In genomic region chr15:70018646-70019600, GRCh38 we compare ENCODE assay signal across 25 cellular contexts.
DNase-seq lines count a peak whose midpoint lies in the region; ATAC-seq and TF ChIP-seq lines count a peak whose summit lies in the region.
"Had no signal": no experiment of that assay in that cellular context is flagged by ENCODE, and none has a peak within 500 bp of the region (broad histone marks: within the 10 kb centered on the region; RNA-seq: fewer than 3 reads in every experiment).

No MANE protein-coding gene starts in this region.

- H3K4me3 ChIP-seq in GM06990 (replicated peaks; ENCODE audit: low read depth, low read length) (no peak overlapping the region), Peyer's patch (no peak overlapping the region), SJCRH30 (no peak overlapping the region)
- H3K4me3 ChIP-seq: coronary artery, K562, skin epidermis, uterus had no signal

- no peaks in the 10 kb centered on the region for H3K36me3 ChIP-seq in GM06990 (ENCODE audit: control insufficient read depth, insufficient read depth, low read length)
- no peaks in the 10 kb centered on the region for H3K36me3 ChIP-seq in Peyer's patch
- no peaks in the 10 kb centered on the region for H3K36me3 ChIP-seq in SJCRH30
- H3K36me3 ChIP-seq: uterus had no signal

- H3K27me3 ChIP-seq in GM06990 (replicated peaks; ENCODE audit: control insufficient read depth, insufficient read depth, low read length) (no peaks in the 10 kb centered on the region), Peyer's patch (no peaks in the 10 kb centered on the region), SJCRH30 (peaks cover 9% of the 10 kb centered on the region; the same call in 1 of the 2 replicates)
- H3K27me3 ChIP-seq: uterus had no signal

- no peak for TF ChIP-seq CTCF in GM06990 (IDR thresholded peaks at IDR 0.05; ENCODE audit: insufficient read depth, low read length, poor library complexity, severe bottlenecking)
- TF ChIP-seq CTCF in Peyer's patch (IDR thresholded peaks at IDR 0.05) = no peak
- no peak for TF ChIP-seq CTCF in nephron progenitor cell (IDR thresholded peaks at IDR 0.05)

- peak overlapping the region in 1 of 4 donors; percentile 65 for H3K27ac ChIP-seq in Peyer's patch
- H3K27ac ChIP-seq in SJCRH30 = no peak overlapping the region
- H3K27ac ChIP-seq: coronary artery, epithelial cell of prostate, parathyroid adenoma, skin epidermis, uterus had no signal

- H3K27ac Mint-ChIP-seq in nephron progenitor cell = peak overlapping the region; percentile 64
- H3K27ac Mint-ChIP-seq: activated CD4-positive, alpha-beta T cell treated with anti-CD3 and anti-CD28 coated beads, Interleukin-2, amount 10 ng/mL, durations not matched to agents 7 days and 5 days had no signal

- TF ChIP-seq POLR2A in GM18951 (IDR thresholded peaks at IDR 0.05; ENCODE audit: extremely low read depth, insufficient read depth, insufficient read length) (peak; percentile 25), Peyer's patch (IDR thresholded peaks at IDR 0.05) (no peak)

- no peaks in the 10 kb centered on the region for H3K9me3 ChIP-seq in Peyer's patch
- no peaks in the 10 kb centered on the region for H3K9me3 ChIP-seq in SJCRH30 (replicated peaks)
- H3K9me3 ChIP-seq: uterus had no signal

- peaks cover 53% of the 10 kb centered on the region for H3K4me1 Mint-ChIP-seq in nephron progenitor cell

- H3K36me3 Mint-ChIP-seq in nephron progenitor cell (ENCODE audit: low read depth) = no peaks in the 10 kb centered on the region

- ATAC-seq in HG02970 (IDR thresholded peaks at IDR 0.05; ENCODE audit: low FRiP score, unreplicated experiment) = no peak
- ATAC-seq: K562, left lobe of liver had no signal

- in situ Hi-C loops in GM18951 (cut with MboI; ENCODE audit: low sequenced_read_pairs, unreplicated experiment) = loop anchor here (5.0 kb wide), 1 partner anchor 37 kb away; no protein-coding TSS in a partner anchor

- peaks cover 14% of the 10 kb centered on the region for H3K27me3 Mint-ChIP-seq in nephron progenitor cell (ENCODE audit: low read depth, poor library complexity)

- H3K4me3 Mint-ChIP-seq in nephron progenitor cell = no peak overlapping the region
- H3K4me3 Mint-ChIP-seq: activated CD4-positive, alpha-beta T cell treated with anti-CD3 and anti-CD28 coated beads, Interleukin-2, amount 10 ng/mL, durations not matched to agents 7 days and 5 days; stimulated activated naive CD8-positive, alpha-beta T cell treated with anti-CD3 and anti-CD28 coated beads, Interleukin-15, Interleukin-2, amounts not matched to agents 100 ng/mL and 50 ng/mL, for 24 hours had no signal

- H3K4me1 ChIP-seq in Peyer's patch (peaks cover 0 to 29% (median 18%) of the 10 kb centered on the region in 4 donors), SJCRH30 (peaks cover 13% of the 10 kb centered on the region)
- H3K4me1 ChIP-seq: parathyroid adenoma had no signal

- H3K9me3 Mint-ChIP-seq in nephron progenitor cell = peaks cover 22% of the 10 kb centered on the region
- H3K9me3 Mint-ChIP-seq: stimulated activated naive CD8-positive, alpha-beta T cell treated with anti-CD3 and anti-CD28 coated beads, Interleukin-15, Interleukin-2, amounts not matched to agents 100 ng/mL and 50 ng/mL, for 24 hours had no signal

- peak; percentile 48 for DNase-seq in GM06990 (ENCODE audit: extremely low read depth, insufficient read length)
- DNase-seq in Peyer's patch = peak; percentile 26 to 54 (median 49)
- DNase-seq in nephron progenitor cell = no peak
- DNase-seq in NCI-H2227 (lab: John Stamatoyannopoulos, UW; ENCODE audit: unreplicated experiment) = no peak
- DNase-seq in DMS 273 treated with DMSO at 0.1 percent for 48 hours (lab: John Stamatoyannopoulos, UW) = no peak
- no peak for DNase-seq in SJCRH30
- DNase-seq: activated CD4-positive, alpha-beta T cell treated with anti-CD3 and anti-CD28 coated beads, Interleukin-2, amount 10 ng/mL, durations not matched to agents 7 days and 5 days; caudate nucleus; DMS153; effector CD8-positive, alpha-beta T cell; glutamatergic neuron; NCI-H1092 treated with DMSO at 0.1 percent for 48 hours; NCI-H1930; NCI-H524 treated with DMSO at 0.1 percent for 48 hours; T1000; uterus had no signal

Comparison
In these comparisons a context has a peak if more than half of its experiments do, and no peak if none do; other contexts are left out.
1. DNase-seq: peak in GM06990 (single experiment) and Peyer's patch (3 of 3); none in nephron progenitor cell (single experiment), NCI-H2227 (single experiment), DMS 273 treated with DMSO at 0.1 percent for 48 hours (single experiment) and SJCRH30 (0 of 2).